Comparison of ENCODE assay signal across 21 cellular contexts in genomic region chr9:74415995-74416394, GRCh38.
DNase-seq lines count a peak whose midpoint lies in the region; ATAC-seq, FAIRE-seq and TF ChIP-seq lines count a peak whose summit lies in the region.
"Had no signal": no experiment of that assay in that cellular context is flagged by ENCODE, and none has a peak within 500 bp of the region (broad histone marks: within the 10 kb centered on the region; RNA-seq: fewer than 3 reads in every experiment).

No MANE protein-coding gene starts in this region.

- no peak overlapping the region for H3K9ac ChIP-seq in GM12878 (ENCODE audit: control insufficient read depth, insufficient read depth, low read length)
- H3K9ac ChIP-seq: BLaER1, GM23248 had no signal

- H3K27ac ChIP-seq in GM12878 (ENCODE audit: control insufficient read depth, insufficient read depth) (no peak overlapping the region), brain microvascular endothelial cell (no peak overlapping the region), prostate gland (no peak overlapping the region)
- H3K27ac ChIP-seq: BLaER1, GM23248 had no signal

- no peaks in the 10 kb centered on the region for H3K36me3 Mint-ChIP-seq in activated T-cell treated with anti-CD3 and anti-CD28 coated beads, Interleukin-2, amount 50 U/mL, for 72 hours (ENCODE audit: insufficient read depth in 2 of 2)
- H3K36me3 Mint-ChIP-seq: CD14-positive monocyte; CD4-positive, alpha-beta memory T cell; IgD-negative memory B cell had no signal

- no peak for TF ChIP-seq EP300 in GM12878 (IDR thresholded peaks at IDR 0.05; ENCODE audit: borderline replicate concordance in 1 of 2, control insufficient read depth in 1 of 2, low read depth in 2 of 2, low read length in 2 of 2)

- H2AFZ ChIP-seq in GM12878 (ENCODE audit: control insufficient read depth, low read depth, low read length) = no peak overlapping the region
- H2AFZ ChIP-seq: GM23248 had no signal

- H3K79me2 ChIP-seq in GM12878 (ENCODE audit: control insufficient read depth, insufficient read depth, low read length) = no peaks in the 10 kb centered on the region

- peak; percentile 29 to 42 for ATAC-seq in activated T-cell treated with anti-CD3 and anti-CD28 coated beads, Interleukin-2, amount 50 U/mL, for 72 hours (replicated peaks in 1 of 2)
- peak; percentile 63 for ATAC-seq in GM18508 (IDR thresholded peaks at IDR 0.05; ENCODE audit: insufficient read depth, unreplicated experiment)
- ATAC-seq in GM18870 (IDR thresholded peaks at IDR 0.05; ENCODE audit: unreplicated experiment) = peak; percentile 72
- no peak for ATAC-seq in GM12878
- ATAC-seq: HepG2 had no signal

- TF ChIP-seq CTCF in GM12878 (IDR thresholded peaks at IDR 0.05 in 2 of 3, conservative IDR thresholded peaks at IDR 0.05 in 1 of 3; ENCODE audit: control insufficient read depth in 2 of 3, extremely low read depth in 1 of 3, insufficient read depth in 1 of 3, low read depth in 3 of 3, low read length in 3 of 3) (no peak), brain microvascular endothelial cell (IDR thresholded peaks at IDR 0.05; ENCODE audit: low read depth, low read length, missing control alignments) (no peak), prostate gland (IDR thresholded peaks at IDR 0.05) (no peak)

- SMC1A ChIA-PET in GM12878 (lab: Charles Lee; ENCODE audit: uncharacterized antibody, unreplicated experiment) = no interaction called here

- no peaks in the 10 kb centered on the region for H4K20me1 ChIP-seq in GM12878 (ENCODE audit: control insufficient read depth, insufficient read depth)
- H4K20me1 ChIP-seq: BLaER1 had no signal

- H3K4me1 ChIP-seq in GM12878 (ENCODE audit: control insufficient read depth, insufficient read depth, low read length) = no peaks in the 10 kb centered on the region
- no peaks in the 10 kb centered on the region for H3K4me1 ChIP-seq in prostate gland (replicated peaks)
- H3K4me1 ChIP-seq: BLaER1 had no signal

- H3K27me3 Mint-ChIP-seq in activated T-cell treated with anti-CD3 and anti-CD28 coated beads, Interleukin-2, amount 50 U/mL, for 72 hours (ENCODE audit: low read depth) = no peaks in the 10 kb centered on the region
- H3K27me3 Mint-ChIP-seq: CD4-positive, alpha-beta memory T cell; IgD-negative memory B cell had no signal

- no peak for DNase-seq in activated T-cell treated with anti-CD3 and anti-CD28 coated beads, Interleukin-2, amount 50 U/mL, for 72 hours
- no peak for DNase-seq in activated T-cell treated with anti-CD3 and anti-CD28 coated beads, Interleukin-2, amount 50 U/mL, for 1 hour
- DNase-seq in GM12878 (ENCODE audit: low read depth, low spot score) = no peak
- no peak for DNase-seq in brain microvascular endothelial cell
- DNase-seq in NCI-H146 (lab: John Stamatoyannopoulos, UW) = no peak
- no peak for DNase-seq in prostate gland (ENCODE audit: low spot score)
- DNase-seq: 8988T; CD4-positive, alpha-beta memory T cell; DMS79 treated with DMSO at 0.1 percent for 48 hours; GF-D8; GM23248; HCEC 1CT; Kasumi-1; KBM-7 had no signal

- peaks cover 10% of the 10 kb centered on the region in 2 donors for H3K9me3 Mint-ChIP-seq in activated T-cell treated with anti-CD3 and anti-CD28 coated beads, Interleukin-2, amount 50 U/mL, for 72 hours

- TF ChIP-seq RAD21 in GM12878 (IDR thresholded peaks at IDR 0.05; ENCODE audit: insufficient read depth, low read depth, low read length) = no peak

- peaks cover 5% of the 10 kb centered on the region for H3K4me1 Mint-ChIP-seq in activated T-cell treated with anti-CD3 and anti-CD28 coated beads, Interleukin-2, amount 50 U/mL, for 72 hours (ENCODE audit: low read depth)
- H3K4me1 Mint-ChIP-seq: CD14-positive monocyte; CD4-positive, alpha-beta memory T cell; IgD-negative memory B cell had no signal

- no peaks in the 10 kb centered on the region for H3K9me3 ChIP-seq in GM12878 (replicated peaks; ENCODE audit: control insufficient read depth, insufficient read depth, low read length)
- no peaks in the 10 kb centered on the region for H3K9me3 ChIP-seq in prostate gland

- CTCF ChIA-PET in GM12878 (lab: Yijun Ruan, JAX) = no interaction called here

- H3K4me3 ChIP-seq in GM12878 (no peak overlapping the region), brain microvascular endothelial cell (ENCODE audit: low read depth, low read length) (no peak overlapping the region), prostate gland (no peak overlapping the region)
- H3K4me3 ChIP-seq: BLaER1, GM23248 had no signal

- no peak overlapping the region for H3K4me3 Mint-ChIP-seq in activated T-cell treated with anti-CD3 and anti-CD28 coated beads, Interleukin-2, amount 50 U/mL, for 72 hours
- H3K4me3 Mint-ChIP-seq: CD14-positive monocyte; CD4-positive, alpha-beta memory T cell; IgD-negative memory B cell had no signal

- no peak overlapping the region for H3K27ac Mint-ChIP-seq in activated T-cell treated with anti-CD3 and anti-CD28 coated beads, Interleukin-2, amount 50 U/mL, for 72 hours
- H3K27ac Mint-ChIP-seq: CD14-positive monocyte; CD4-positive, alpha-beta memory T cell; IgD-negative memory B cell had no signal

- H3K27me3 ChIP-seq in GM12878 (replicated peaks in 1 of 2; ENCODE audit: control insufficient read depth in 2 of 2, insufficient read depth in 2 of 2, low read length in 1 of 2) = no peaks in the 10 kb centered on the region
- no peaks in the 10 kb centered on the region for H3K27me3 ChIP-seq in brain microvascular endothelial cell (replicated peaks)
- no peaks in the 10 kb centered on the region for H3K27me3 ChIP-seq in prostate gland (replicated peaks; ENCODE audit: insufficient read depth)
- H3K27me3 ChIP-seq: BLaER1 had no signal

- no peaks in the 10 kb centered on the region for H3K36me3 ChIP-seq in GM12878 (ENCODE audit: control insufficient read depth in 2 of 2, insufficient read depth in 2 of 2, low read length in 1 of 2)
- H3K36me3 ChIP-seq in brain microvascular endothelial cell (replicated peaks) = no peaks in the 10 kb centered on the region
- no peaks in the 10 kb centered on the region for H3K36me3 ChIP-seq in prostate gland
- H3K36me3 ChIP-seq: BLaER1 had no signal

- H3K4me2 ChIP-seq in GM12878 (ENCODE audit: control insufficient read depth, insufficient read depth) = no peak overlapping the region
- H3K4me2 ChIP-seq: BLaER1 had no signal

- POLR2A ChIA-PET in GM12878 (lab: Charles Lee) = no interaction called here

- in situ Hi-C loops in GM12878 (cut with MboI) = no loop called here
- in situ Hi-C loops in brain microvascular endothelial cell (cut with HindIII; ENCODE audit: low pct_ligation_motif_present, low sequenced_read_pairs) = no loop called here

- intact Hi-C loops in GM12878 (cut with micrococcal nuclease; ENCODE audit: unreplicated experiment) (no loop called here), prostate gland (cut with DNase I) (no loop called here)

- BruUV-seq in GM12878 (replicated peaks; lab: Mats Ljungman, UMichigan) = no TSS peak

- TF ChIP-seq POLR2A in GM12878 (IDR thresholded peaks at IDR 0.05; ENCODE audit: low read depth, low read length) (no peak), prostate gland (IDR thresholded peaks at IDR 0.05) (no peak)

- no peak for FAIRE-seq in GM12878 (lab: Jason Lieb, UNC)
- FAIRE-seq: GM12891, HepG2 had no signal

- RAD21 ChIA-PET in GM12878 (lab: Charles Lee; ENCODE audit: unreplicated experiment) = no interaction called here

TF ChIP-seq in GM12878, 131 proteins besides CTCF, POLR2A, EP300 and RAD21:
- TF ChIP-seq, protein P1, sequence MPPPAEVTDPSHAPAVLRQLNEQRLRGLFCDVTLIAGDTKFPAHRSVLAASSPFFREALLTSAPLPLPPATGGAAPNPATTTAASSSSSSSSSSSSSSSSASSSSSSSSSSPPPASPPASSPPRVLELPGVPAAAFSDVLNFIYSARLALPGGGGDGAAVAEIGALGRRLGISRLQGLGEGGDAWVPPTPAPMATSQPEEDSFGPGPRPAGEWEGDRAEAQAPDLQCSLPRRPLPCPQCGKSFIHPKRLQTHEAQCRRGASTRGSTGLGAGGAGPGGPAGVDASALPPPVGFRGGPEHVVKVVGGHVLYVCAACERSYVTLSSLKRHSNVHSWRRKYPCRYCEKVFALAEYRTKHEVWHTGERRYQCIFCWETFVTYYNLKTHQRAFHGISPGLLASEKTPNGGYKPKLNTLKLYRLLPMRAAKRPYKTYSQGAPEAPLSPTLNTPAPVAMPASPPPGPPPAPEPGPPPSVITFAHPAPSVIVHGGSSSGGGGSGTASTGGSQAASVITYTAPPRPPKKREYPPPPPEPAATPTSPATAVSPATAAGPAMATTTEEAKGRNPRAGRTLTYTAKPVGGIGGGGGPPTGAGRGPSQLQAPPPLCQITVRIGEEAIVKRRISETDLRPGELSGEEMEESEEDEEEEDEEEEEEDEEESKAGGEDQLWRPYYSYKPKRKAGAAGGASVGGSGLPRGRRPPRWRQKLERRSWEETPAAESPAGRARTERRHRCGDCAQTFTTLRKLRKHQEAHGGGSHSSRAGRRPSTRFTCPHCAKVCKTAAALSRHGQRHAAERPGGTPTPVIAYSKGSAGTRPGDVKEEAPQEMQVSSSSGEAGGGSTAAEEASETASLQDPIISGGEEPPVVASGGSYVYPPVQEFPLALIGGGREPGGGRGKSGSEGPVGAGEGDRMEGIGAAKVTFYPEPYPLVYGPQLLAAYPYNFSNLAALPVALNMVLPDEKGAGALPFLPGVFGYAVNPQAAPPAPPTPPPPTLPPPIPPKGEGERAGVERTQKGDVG (CRISPR knock-in tag; IDR thresholded peaks at IDR 0.05) = no peak
- peak; percentile 67 for TF ChIP-seq JUNB (IDR thresholded peaks at IDR 0.05)
- TF ChIP-seq, protein P2, sequence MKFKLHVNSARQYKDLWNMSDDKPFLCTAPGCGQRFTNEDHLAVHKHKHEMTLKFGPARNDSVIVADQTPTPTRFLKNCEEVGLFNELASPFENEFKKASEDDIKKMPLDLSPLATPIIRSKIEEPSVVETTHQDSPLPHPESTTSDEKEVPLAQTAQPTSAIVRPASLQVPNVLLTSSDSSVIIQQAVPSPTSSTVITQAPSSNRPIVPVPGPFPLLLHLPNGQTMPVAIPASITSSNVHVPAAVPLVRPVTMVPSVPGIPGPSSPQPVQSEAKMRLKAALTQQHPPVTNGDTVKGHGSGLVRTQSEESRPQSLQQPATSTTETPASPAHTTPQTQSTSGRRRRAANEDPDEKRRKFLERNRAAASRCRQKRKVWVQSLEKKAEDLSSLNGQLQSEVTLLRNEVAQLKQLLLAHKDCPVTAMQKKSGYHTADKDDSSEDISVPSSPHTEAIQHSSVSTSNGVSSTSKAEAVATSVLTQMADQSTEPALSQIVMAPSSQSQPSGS (IDR thresholded peaks at IDR 0.05; ENCODE audit: low read length) = 0 out of 2 replicates have a peak, but pooled peaks have one; percentile 17
- no peak for TF ChIP-seq CREM (IDR thresholded peaks at IDR 0.05; ENCODE audit: low read depth)
